ENCODE assay signal across 10 cellular contexts in genomic region chr17:81576621-81577277, GRCh38. TPM values are rescaled to one million over a fixed set of nuclear protein-coding genes. Genes with fewer than 3 reads are reported as not detected.
DNase-seq lines count a peak whose midpoint lies in the region; ATAC-seq, FAIRE-seq and TF ChIP-seq lines count a peak whose summit lies in the region.
"Had no signal": no experiment of that assay in that cellular context is flagged by ENCODE, and none has a peak within 500 bp of the region (broad histone marks: within the 10 kb centered on the region; RNA-seq: fewer than 3 reads in every experiment).

No MANE protein-coding gene starts in this region.

- no peak overlapping the region for H3K14ac ChIP-seq in H1 (ENCODE audit: insufficient read length)

- H3K36me3 Mint-ChIP-seq in activated CD4-positive, alpha-beta memory T cell treated with anti-CD3 and anti-CD28 coated beads, Interleukin-2, amount 10 ng/mL, durations not matched to agents 7 days and 5 days (ENCODE audit: low read depth): peaks cover 36% of the 10 kb centered on the region

- no peak for TF ChIP-seq EP300 in H1 (IDR thresholded peaks at IDR 0.05; ENCODE audit: borderline replicate concordance in 1 of 2, low read depth in 2 of 2, low read length in 2 of 2)

- H3K27ac ChIP-seq in H1 (ENCODE audit: low read depth, low read length) (no peak overlapping the region), psoas muscle (no peak overlapping the region)
- H3K27ac ChIP-seq: Peyer's patch had no signal

- H2BK20ac ChIP-seq in H1 (ENCODE audit: low read length): no peak overlapping the region

- CTCF ChIA-PET in H1 (lab: Charles Lee; ENCODE audit: partially characterized antibody): interaction anchor here (1.5 to 2.0 kb wide), 2 partner anchors 10 to 24 kb away, joined by 3 to 6 read pairs; no protein-coding TSS in a partner anchor
- CTCF ChIA-PET in activated CD4-positive, alpha-beta memory T cell treated with anti-CD3 and anti-CD28 coated beads, Interleukin-2, amount 10 ng/mL, durations not matched to agents 7 days and 5 days (lab: Charles Lee): interaction anchor here (1.4 kb wide), 1 partner anchor 24 kb away, joined by 6 read pairs; no protein-coding TSS in a partner anchor

- TF ChIP-seq CTCF in H1 (IDR thresholded peaks at IDR 0.05; ENCODE audit: control extremely low read depth in 1 of 3, insufficient read depth in 1 of 3, low read depth in 1 of 3, low read length in 3 of 3) (no peak), psoas muscle (IDR thresholded peaks at IDR 0.05) (no peak)

- no peak overlapping the region for H4K8ac ChIP-seq in H1 (ENCODE audit: extremely low read depth, insufficient read depth, low read length)

- peaks cover 6% of the 10 kb centered on the region for H3K79me1 ChIP-seq in H1 (ENCODE audit: low read depth, low read length)

- no peak for TF ChIP-seq POLR2A in H1 (IDR thresholded peaks at IDR 0.05; ENCODE audit: control extremely low read depth in 1 of 2, low read depth in 2 of 2, low read length in 2 of 2)

- ATAC-seq in psoas muscle: peak; percentile 22 to 56 (median 40)

- H3K23me2 ChIP-seq in H1 (ENCODE audit: low read depth, low read length): no peaks in the 10 kb centered on the region

- H2BK15ac ChIP-seq in H1 (ENCODE audit: low read length): no peak overlapping the region

- no peak overlapping the region for H3K27ac Mint-ChIP-seq in activated CD4-positive, alpha-beta memory T cell treated with anti-CD3 and anti-CD28 coated beads, Interleukin-2, amount 10 ng/mL, durations not matched to agents 7 days and 5 days

- no peak overlapping the region for H3K4me3 Mint-ChIP-seq in activated CD4-positive, alpha-beta memory T cell treated with anti-CD3 and anti-CD28 coated beads, Interleukin-2, amount 10 ng/mL, durations not matched to agents 7 days and 5 days
- H3K4me3 Mint-ChIP-seq: naive thymus-derived CD4-positive, alpha-beta T cell had no signal

- peaks cover 8 to 13% of the 10 kb centered on the region in 2 experiments for H4K20me1 ChIP-seq in H1 (replicated peaks in 1 of 2; ENCODE audit: control insufficient read depth in 1 of 2, insufficient read depth in 2 of 2, low read length in 2 of 2)

- H3K9me3 ChIP-seq in H1 (ENCODE audit: insufficient read depth in 2 of 2, low read depth in 1 of 2, low read length in 1 of 2): no peaks in the 10 kb centered on the region
- no peaks in the 10 kb centered on the region for H3K9me3 ChIP-seq in psoas muscle
- H3K9me3 ChIP-seq: Peyer's patch had no signal

- H2AK5ac ChIP-seq in H1 (ENCODE audit: low read depth, low read length): no peak overlapping the region

- FAIRE-seq in H1 (lab: Jason Lieb, UNC): no peak

- no peak overlapping the region for H3K23ac ChIP-seq in H1 (ENCODE audit: insufficient read length)

- H3K79me2 ChIP-seq in H1 (ENCODE audit: control insufficient read depth in 1 of 2, insufficient read depth in 2 of 2, low read length in 2 of 2): 0 out of 4 replicates have a peak, but pooled peaks cover 0 to 2% of the 10 kb centered on the region in 2 experiments

- H4K5ac ChIP-seq in H1 (ENCODE audit: insufficient read length, low read depth, low read length): no peak overlapping the region

- TF ChIP-seq RAD21 in H1 (IDR thresholded peaks at IDR 0.05 in 1 of 2, conservative IDR thresholded peaks at IDR 0.05 in 1 of 2; ENCODE audit: low read depth in 2 of 2, low read length in 2 of 2): no peak

- no peak overlapping the region for H2BK12ac ChIP-seq in H1 (ENCODE audit: low read depth, low read length)

- no peak overlapping the region for H3K56ac ChIP-seq in H1 (replicated peaks; ENCODE audit: insufficient read length, low read depth, low read length)

- POLR2A ChIA-PET in H1 (lab: Charles Lee; ENCODE audit: partially characterized antibody): interaction anchor here (0.6 to 1.9 kb wide), 5 partner anchors 13 to 126 kb away, joined by 3 to 6 read pairs (median 4); partner anchors contain the start of gene MRPL12
- POLR2A ChIA-PET in activated CD4-positive, alpha-beta memory T cell treated with anti-CD3 and anti-CD28 coated beads, Interleukin-2, amount 10 ng/mL, durations not matched to agents 7 days and 5 days (lab: Charles Lee): no interaction called here

- 97% methylated on average over 17 of the region's 17 CpGs; no CpG with 5 or more reads in 1 of the 2 experiments for WGBS in H1 (ENCODE audit: extremely low coverage in 1 of 2, insufficient coverage in 1 of 2, insufficient read length in 1 of 2, insufficient replicate concordance in 2 of 2, low coverage in 1 of 2, low lambda C conversion rate in 2 of 2, missing lambda C conversion rate in 1 of 2), 2 experiments
- WGBS in psoas muscle, 3 donors: 43 to 62% (median 59%) methylated on average over 16 to 17 of the region's 17 CpGs

- H3K4me1 Mint-ChIP-seq in activated CD4-positive, alpha-beta memory T cell treated with anti-CD3 and anti-CD28 coated beads, Interleukin-2, amount 10 ng/mL, durations not matched to agents 7 days and 5 days: peaks cover 1% of the 10 kb centered on the region

- H3K9ac ChIP-seq in H1 (replicated peaks in 1 of 4; ENCODE audit: extremely low read depth in 1 of 4, low read depth in 3 of 4, low read length in 3 of 4): no peak overlapping the region

- H3K36me3 ChIP-seq in H1 (ENCODE audit: control insufficient read depth in 2 of 4, insufficient read depth in 4 of 4, low read length in 3 of 4) (peaks cover 0 to 5% (median 3%) of the 10 kb centered on the region in 4 experiments; a peak in 5 of 8 replicates), psoas muscle (ENCODE audit: insufficient read depth in 1 of 2, low read depth in 1 of 2) (peaks cover 3 to 81% of the 10 kb centered on the region in 2 donors)

- intact Hi-C loops in psoas muscle (cut with DNase I) (no loop called here), posterior vena cava (cut with DNase I) (no loop called here)

- peak overlapping the region; percentile 44; the same call in 1 of the 2 replicates for H2BK5ac ChIP-seq in H1 (ENCODE audit: low read depth, low read length)

- no peaks in the 10 kb centered on the region for H3K27me3 Mint-ChIP-seq in activated CD4-positive, alpha-beta memory T cell treated with anti-CD3 and anti-CD28 coated beads, Interleukin-2, amount 10 ng/mL, durations not matched to agents 7 days and 5 days
- H3K27me3 Mint-ChIP-seq: naive thymus-derived CD4-positive, alpha-beta T cell had no signal

- no peaks in the 10 kb centered on the region for H3K27me3 ChIP-seq in H1 (replicated peaks in 1 of 4; ENCODE audit: control insufficient read depth in 3 of 4, extremely low read depth in 1 of 4, insufficient read depth in 3 of 4, low read length in 3 of 4)
- no peaks in the 10 kb centered on the region for H3K27me3 ChIP-seq in psoas muscle (ENCODE audit: insufficient read depth in 3 of 3, low read length in 2 of 3)
- H3K27me3 ChIP-seq: Peyer's patch had no signal

- no peak overlapping the region for H3K4me2 ChIP-seq in H1 (ENCODE audit: insufficient read depth in 1 of 2, low read depth in 2 of 2, low read length in 2 of 2)

- no peak overlapping the region for H2AFZ ChIP-seq in H1 (ENCODE audit: low read length)

- H3K4ac ChIP-seq in H1 (replicated peaks; ENCODE audit: insufficient read length, low read depth, low read length): no peak overlapping the region

- H3K9me3 Mint-ChIP-seq in activated CD4-positive, alpha-beta memory T cell treated with anti-CD3 and anti-CD28 coated beads, Interleukin-2, amount 10 ng/mL, durations not matched to agents 7 days and 5 days: no peaks in the 10 kb centered on the region

- H3K4me3 ChIP-seq in H1 (ENCODE audit: extremely low read depth in 1 of 4, insufficient read depth in 2 of 4, low read depth in 3 of 4, low read length in 4 of 4) (no peak overlapping the region), psoas muscle (peak overlapping the region; percentile 2)
- H3K4me3 ChIP-seq: Peyer's patch had no signal

- DNase-seq in Daoy (ENCODE audit: low read depth) (peak; percentile 76), NCI-H69 (lab: John Stamatoyannopoulos, UW) (peak; percentile 61), H1 (ENCODE audit: low read depth in 1 of 2, low spot score in 2 of 2) (no peak), psoas muscle (no peak), NCI-H524 (lab: John Stamatoyannopoulos, UW) (no peak), posterior vena cava (ENCODE audit: low spot score) (no peak), GOT3 (lab: John Stamatoyannopoulos, UW) (no peak)
- no peak for DNase-seq in activated CD4-positive, alpha-beta memory T cell treated with anti-CD3 and anti-CD28 coated beads, Interleukin-2, amount 10 ng/mL, durations not matched to agents 7 days and 5 days
- DNase-seq: naive thymus-derived CD4-positive, alpha-beta T cell; Peyer's patch had no signal

- H3K4me1 ChIP-seq in H1 (replicated peaks in 1 of 4; ENCODE audit: control insufficient read depth in 3 of 4, insufficient read depth in 4 of 4, low read length in 3 of 4): no peaks in the 10 kb centered on the region
- H3K4me1 ChIP-seq in psoas muscle: peaks cover 15% of the 10 kb centered on the region
- H3K4me1 ChIP-seq: Peyer's patch had no signal

- no peak overlapping the region for H4K91ac ChIP-seq in H1 (replicated peaks; ENCODE audit: insufficient read length, low read length)

- H2BK120ac ChIP-seq in H1 (replicated peaks; ENCODE audit: low read depth, low read length): no peak overlapping the region

- no peak overlapping the region for H3K18ac ChIP-seq in H1 (ENCODE audit: extremely low read depth, low read length)

RNA-seq across cellular contexts. Expression of gene FAAP100, which starts 24.6 kb away (rescaled TPM):
- total RNA-seq in Daoy (2014; rRNA removed; shearing (Covaris generic)): 11.7 TPM in 2 replicates
- 37.9 and 41.8 TPM in 2 replicates for total RNA-seq in H1 (2021; fragmentation: NEBNext Ultra II Directional; extraction: Animal tissue kit (Norgen Biotek cat#: 25700))
- polyA plus RNA-seq in H1 (2011; rRNA removed): 23.2 and 33.1 TPM in 2 replicates
- polyA plus RNA-seq in H1 (2011; cell fraction: cytosol; rRNA removed): 28.9 TPM
- polyA plus RNA-seq in H1 (2011; cell fraction: nucleus; rRNA removed): 69.4 TPM
- polyA plus RNA-seq in H1 (2012, experiment 1 of 2): 17.1 to 31.4 TPM (median 28.6 TPM) in 4 replicates
- polyA plus RNA-seq in H1 (2012, experiment 2 of 2): 25.6 TPM
- polyA plus RNA-seq in H1 (2013, experiment 1 of 2): 16.0 TPM
- 16.3 TPM for polyA plus RNA-seq in H1 (2013, experiment 2 of 2)
- polyA minus RNA-seq in H1 (2011; rRNA and poly(A)+ RNA removed): 13.3 and 19.4 TPM in 2 replicates
- 18.1 TPM for polyA minus RNA-seq in H1 (2011; cell fraction: cytosol; rRNA and poly(A)+ RNA removed)
- 33.6 TPM for polyA minus RNA-seq in H1 (2011; cell fraction: nucleus; rRNA and poly(A)+ RNA removed)
- total RNA-seq in psoas muscle: 10 to 100 TPM; 11.8 to 13.1 (median 12.7) TPM
- polyA plus RNA-seq in psoas muscle: 10 to 100 TPM; 11.6 to 16.3 (median 12.6) TPM
- 10 to 100 TPM; 29.0 TPM for total RNA-seq in activated CD4-positive, alpha-beta memory T cell treated with anti-CD3 and anti-CD28 coated beads, Interleukin-2, amount 10 ng/mL, durations not matched to agents 7 days and 5 days
- 10 to 100 TPM; 18.9 TPM for total RNA-seq in posterior vena cava

RNA-seq across cellular contexts. Expression of gene FSCN2, which starts 48.6 kb away (rescaled TPM):
- 0.17 TPM in 1 of 2 replicates, not detected in the other for total RNA-seq in Daoy (2014; rRNA removed; shearing (Covaris generic))
- 0.30 TPM in 1 of 2 replicates, not detected in the other for total RNA-seq in H1 (2021; fragmentation: NEBNext Ultra II Directional; extraction: Animal tissue kit (Norgen Biotek cat#: 25700))
- polyA plus RNA-seq in H1 (2011; rRNA removed) (0.18 and 0.44 TPM in 2 replicates), psoas muscle (under 1 TPM; 0.08 to 0.09 (median 0.08) TPM)
- polyA plus RNA-seq in H1 (2011; cell fraction: cytosol; rRNA removed): 0.14 TPM
- 0.88 TPM for polyA plus RNA-seq in H1 (2011; cell fraction: nucleus; rRNA removed)
- 0.12 to 0.43 TPM (median 0.30 TPM) in 4 replicates for polyA plus RNA-seq in H1 (2012, experiment 1 of 2)
- 0.28 TPM for polyA plus RNA-seq in H1 (2012, experiment 2 of 2)
- polyA plus RNA-seq in H1 (2013, experiment 1 of 2): not detected
- 0.07 TPM for polyA plus RNA-seq in H1 (2013, experiment 2 of 2)
- polyA minus RNA-seq in H1 (2011; rRNA and poly(A)+ RNA removed): 0.09 and 0.10 TPM in 2 replicates
- not detected for polyA minus RNA-seq in H1 (2011; cell fraction: cytosol; rRNA and poly(A)+ RNA removed)
- 0.90 TPM for polyA minus RNA-seq in H1 (2011; cell fraction: nucleus; rRNA and poly(A)+ RNA removed)
- total RNA-seq in psoas muscle (under 1 TPM in 3 of 4 donors, not detected in 1; 0.13 to 0.71 (median 0.38) TPM), posterior vena cava (1 to 10 TPM; 1.6 to 2.0 TPM)
- under 1 TPM; 0.43 to 0.50 TPM for total RNA-seq in activated CD4-positive, alpha-beta memory T cell treated with anti-CD3 and anti-CD28 coated beads, Interleukin-2, amount 10 ng/mL, durations not matched to agents 7 days and 5 days
- polyA plus RNA-seq: naive thymus-derived CD4-positive, alpha-beta T cell had no signal

Comparison
In these comparisons a context has a peak if more than half of its experiments do, and no peak if none do; other contexts are left out.
1. DNase-seq: peak in Daoy (single experiment) and NCI-H69 (single experiment); none in H1 (0 of 2), psoas muscle (0 of 2), activated CD4-positive, alpha-beta memory T cell treated with anti-CD3 and anti-CD28 coated beads, Interleukin-2, amount 10 ng/mL, durations not matched to agents 7 days and 5 days (single experiment), NCI-H524 (0 of 2), posterior vena cava (single experiment) and GOT3 (single experiment).